ENCODE assay signal across 16 cellular contexts in genomic region chr12:10441144-10441543, GRCh38. TPM values are rescaled to one million over a fixed set of nuclear protein-coding genes. Genes with fewer than 3 reads are reported as not detected.
"Had no signal": no experiment of that assay in that cellular context is flagged by ENCODE, and none has a peak within 500 bp of the region (broad histone marks: within the 10 kb centered on the region; RNA-seq: fewer than 3 reads in every experiment).

No MANE protein-coding gene starts in this region.

RNA-seq across cellular contexts. Expression of gene KLRC2, which starts 5.3 kb away (rescaled TPM):
- total RNA-seq: activated naive CD4-positive, alpha-beta T cell treated with anti-CD3 and anti-CD28 coated beads for 36 hours; activated T-helper 1 cell treated with anti-CD3 and anti-CD28 coated beads, Interleukin-12 subunit alpha, Interleukin-12 subunit beta, Interleukin-2, Interleukin-4 antibody, amounts not matched to agents 30 ng/mL and 10 ng/mL and 1 ng/mL, durations not matched to agents 14 hours and 24 hours and 36 hours; activated T-helper 17 cell treated with anti-CD3 and anti-CD28 coated beads, Interleukin-2, amount 50 U/mL, for 72 hours; ascending aorta; bronchial epithelial cell; cardiac muscle cell; cardiac septum; chondrocyte had no signal
- polyA plus RNA-seq: adrenal gland, cardiac muscle cell had no signal

RNA-seq across cellular contexts. Expression of gene KLRC1, which starts 12.0 kb away (rescaled TPM):
- total RNA-seq: ascending aorta, astrocyte, bronchial epithelial cell, cardiac muscle cell, cerebellum, chondrocyte had no signal
- polyA plus RNA-seq: aorta, cardiac muscle cell had no signal

RNA-seq across cellular contexts. Expression of gene KLRC3, which starts 20.7 kb away (rescaled TPM):
- total RNA-seq: activated naive CD4-positive, alpha-beta T cell treated with anti-CD3 and anti-CD28 coated beads for 36 hours; activated naive CD4-positive, alpha-beta T cell treated with anti-CD3 and anti-CD28 coated beads, Interleukin-2, amount 50 U/mL, for 72 hours; activated T-helper 1 cell treated with anti-CD3 and anti-CD28 coated beads, Interleukin-12 subunit alpha, Interleukin-12 subunit beta, Interleukin-2, Interleukin-4 antibody, amounts not matched to agents 30 ng/mL and 10 ng/mL and 1 ng/mL, durations not matched to agents 14 hours and 24 hours and 36 hours; activated T-helper 17 cell treated with anti-CD3 and anti-CD28 coated beads, Interleukin-2, amount 50 U/mL, for 72 hours; activated T-helper 2 cell treated with anti-CD3 and anti-CD28 coated beads, Interferon-gamma antibody, Interleukin-2, Interleukin-4, amounts not matched to agents 10 μg/mL and 5 μg/mL and 100 μg/mL, durations not matched to agents 14 hours and 24 hours and 36 hours; adrenal gland; aorta; ascending aorta; body of pancreas; breast epithelium; bronchial epithelial cell; cardiac muscle cell; cardiac septum; chondrocyte had no signal
- polyA plus RNA-seq: aorta had no signal

RNA-seq across cellular contexts. Expression of gene KLRC4, which starts 31.6 kb away (rescaled TPM):
- total RNA-seq: activated naive CD4-positive, alpha-beta T cell treated with anti-CD3 and anti-CD28 coated beads for 36 hours; activated T-helper 1 cell treated with anti-CD3 and anti-CD28 coated beads, Interleukin-12 subunit alpha, Interleukin-12 subunit beta, Interleukin-2, Interleukin-4 antibody, amounts not matched to agents 30 ng/mL and 10 ng/mL and 1 ng/mL, durations not matched to agents 14 hours and 24 hours and 36 hours; activated T-helper 17 cell treated with anti-CD3 and anti-CD28 coated beads, Interleukin-2, amount 50 U/mL, for 72 hours; activated T-helper 2 cell treated with anti-CD3 and anti-CD28 coated beads, Interferon-gamma antibody, Interleukin-2, Interleukin-4, amounts not matched to agents 10 μg/mL and 5 μg/mL and 100 μg/mL, durations not matched to agents 14 hours and 24 hours and 36 hours; adrenal gland; ascending aorta; body of pancreas; bronchial epithelial cell; cardiac muscle cell; cardiac septum; chondrocyte had no signal
- polyA plus RNA-seq: cardiac muscle cell had no signal

RNA-seq across cellular contexts. Expression of gene KLRK1, which starts 51.3 kb away (rescaled TPM):
- total RNA-seq: activated T-helper 1 cell treated with anti-CD3 and anti-CD28 coated beads, Interleukin-12 subunit alpha, Interleukin-12 subunit beta, Interleukin-2, Interleukin-4 antibody, amounts not matched to agents 30 ng/mL and 10 ng/mL and 1 ng/mL, durations not matched to agents 14 hours and 24 hours and 36 hours; ascending aorta; bronchial epithelial cell; cardiac muscle cell; chondrocyte had no signal
